Comparison of ENCODE assay signal across 13 cellular contexts in the genomic region with DNA sequence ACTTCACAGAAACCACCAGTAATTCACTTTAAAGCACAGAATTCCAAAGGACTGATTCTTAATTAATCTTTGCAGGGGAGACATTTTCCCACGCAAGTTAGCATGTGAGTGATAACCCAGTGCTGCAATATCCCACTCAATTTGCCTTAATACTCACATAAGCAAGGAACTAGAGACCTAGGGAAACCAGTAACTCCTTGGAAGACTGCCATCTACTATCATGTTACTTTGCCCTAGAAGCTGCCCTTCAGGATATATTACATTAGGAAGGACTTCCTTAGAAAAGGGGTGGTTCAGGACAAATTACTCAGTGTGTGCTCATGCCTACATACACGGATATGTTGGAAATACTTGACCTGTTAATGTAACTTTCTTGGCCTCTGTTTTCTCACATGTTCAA.
DNase-seq lines count a peak whose midpoint lies in the region; ATAC-seq and TF ChIP-seq lines count a peak whose summit lies in the region.
"Had no signal": no experiment of that assay in that cellular context is flagged by ENCODE, and none has a peak within 500 bp of the region (broad histone marks: within the 10 kb centered on the region; RNA-seq: fewer than 3 reads in every experiment).

No MANE protein-coding gene starts in this region.

- no peaks in the 10 kb centered on the region for H3K9me3 ChIP-seq in PC-3 (ENCODE audit: low read length)
- H3K9me3 ChIP-seq in fibroblast of lung (ENCODE audit: control insufficient read depth, insufficient read depth, low read depth, low read length), result no peaks in the 10 kb centered on the region
- no peaks in the 10 kb centered on the region for H3K9me3 ChIP-seq in endodermal cell (ENCODE audit: control insufficient read depth, low read length)
- H3K9me3 ChIP-seq: left ventricle myocardium inferior had no signal

- H3K36me3 Mint-ChIP-seq in endodermal cell (ENCODE audit: low read depth), result no peaks in the 10 kb centered on the region
- H3K36me3 Mint-ChIP-seq: activated CD4-positive, alpha-beta memory T cell treated with anti-CD3 and anti-CD28 coated beads for 36 hours had no signal

- H3K4me2 ChIP-seq in PC-3 (ENCODE audit: low read length) (peak overlapping the region; percentile 65), fibroblast of lung (ENCODE audit: extremely low read depth, insufficient read depth, low read length) (no peak overlapping the region)

- H3K27me3 ChIP-seq in PC-3 (ENCODE audit: low read length) (no peaks in the 10 kb centered on the region), fibroblast of lung (ENCODE audit: control insufficient read depth, insufficient read depth, low read length) (no peaks in the 10 kb centered on the region), endodermal cell (ENCODE audit: control insufficient read depth, insufficient read depth, low read length, poor library complexity, severe bottlenecking) (no peaks in the 10 kb centered on the region)
- H3K27me3 ChIP-seq: MG63 had no signal

- H3K4me1 ChIP-seq in PC-3 (ENCODE audit: insufficient read depth, low read length) (peaks cover 25% of the 10 kb centered on the region), fibroblast of lung (ENCODE audit: control insufficient read depth, extremely low read depth, insufficient read depth, low read length) (peaks cover 6% of the 10 kb centered on the region), endodermal cell (ENCODE audit: control insufficient read depth, insufficient read depth, low read length) (no peaks in the 10 kb centered on the region)
- H3K4me1 ChIP-seq: left ventricle myocardium inferior had no signal

- H2AFZ ChIP-seq in PC-3 (ENCODE audit: low read length) (no peak overlapping the region), fibroblast of lung (ENCODE audit: low read length) (no peak overlapping the region)

- ATAC-seq in PC-3, result peak; percentile 97

- no peaks in the 10 kb centered on the region for H4K20me1 ChIP-seq in PC-3 (ENCODE audit: low read length)
- no peaks in the 10 kb centered on the region for H4K20me1 ChIP-seq in fibroblast of lung (ENCODE audit: control insufficient read depth, extremely low read depth, insufficient read depth, low read length)

- TF ChIP-seq CTCF in PC-3 (conservative IDR thresholded peaks at IDR 0.05; ENCODE audit: low read depth, low read length) (no peak), fibroblast of lung (conservative IDR thresholded peaks at IDR 0.05 in 1 of 2, IDR thresholded peaks at IDR 0.05 in 1 of 2; ENCODE audit: low read depth in 1 of 2, low read length in 2 of 2) (no peak), endodermal cell (conservative IDR thresholded peaks at IDR 0.05) (no peak)

- BruUV-seq in PC-3 (replicated peaks; lab: Mats Ljungman, UMichigan), result no TSS peak

- CTCF ChIA-PET in PC-3 (lab: Charles Lee), result no interaction called here

- H3K4me3 ChIP-seq in PC-3 (ENCODE audit: low read length) (no peak overlapping the region), fibroblast of lung (replicated peaks in 1 of 4; ENCODE audit: control extremely low read depth in 1 of 4, insufficient read depth in 1 of 4, low read depth in 3 of 4, low read length in 4 of 4) (no peak overlapping the region), skeletal muscle cell (ENCODE audit: low read depth, low read length) (no peak overlapping the region), endodermal cell (ENCODE audit: low read length) (no peak overlapping the region)
- H3K4me3 ChIP-seq: left ventricle myocardium inferior, MG63 had no signal

- no peaks in the 10 kb centered on the region for H3K4me1 Mint-ChIP-seq in endodermal cell
- H3K4me1 Mint-ChIP-seq: activated naive CD4-positive, alpha-beta T cell treated with anti-CD3 and anti-CD28 coated beads, Interleukin-2, amount 50 U/mL, for 24 hours had no signal

- no peak overlapping the region for H3K27ac Mint-ChIP-seq in endodermal cell
- H3K27ac Mint-ChIP-seq: activated CD4-positive, alpha-beta memory T cell treated with anti-CD3 and anti-CD28 coated beads for 36 hours; activated naive CD4-positive, alpha-beta T cell treated with anti-CD3 and anti-CD28 coated beads, Interleukin-2, amount 50 U/mL, for 24 hours had no signal

- intact Hi-C loops in PC-3 (cut with micrococcal nuclease), result loop anchor here (1.0 to 5.0 kb wide), 3 partner anchors 49 to 151 kb away; no protein-coding TSS in a partner anchor

- peaks cover 3% of the 10 kb centered on the region for H3K9me3 Mint-ChIP-seq in endodermal cell
- H3K9me3 Mint-ChIP-seq: activated naive CD4-positive, alpha-beta T cell treated with anti-CD3 and anti-CD28 coated beads, Interleukin-2, amount 50 U/mL, for 24 hours had no signal

- peak; percentile 39 for DNase-seq in H4 (ENCODE audit: low spot score)
- peak; percentile 99 for DNase-seq in PC-3
- peak; percentile 91 to 98 for DNase-seq in fibroblast of lung (ENCODE audit: low read depth in 2 of 2)
- DNase-seq in skeletal muscle cell (ENCODE audit: low read depth), result peak; percentile 96
- no peak for DNase-seq in NCI-H2081 treated with DMSO at 0.1 percent for 48 hours (lab: John Stamatoyannopoulos, UW)
- DNase-seq in endodermal cell, result no peak
- no peak for DNase-seq in activated CD4-positive, alpha-beta T cell treated with anti-CD3 and anti-CD28 coated beads for 48 hours
- DNase-seq: activated CD4-positive, alpha-beta memory T cell treated with anti-CD3 and anti-CD28 coated beads for 36 hours; left ventricle myocardium inferior; MG63; posterior cingulate gyrus; trophoblast cell had no signal

- H3K4me3 Mint-ChIP-seq in endodermal cell, result no peak overlapping the region
- H3K4me3 Mint-ChIP-seq: activated CD4-positive, alpha-beta memory T cell treated with anti-CD3 and anti-CD28 coated beads for 36 hours; activated naive CD4-positive, alpha-beta T cell treated with anti-CD3 and anti-CD28 coated beads, Interleukin-2, amount 50 U/mL, for 24 hours had no signal

- H3K9me2 ChIP-seq in PC-3 (replicated peaks; ENCODE audit: low read length), result no peaks in the 10 kb centered on the region

- POLR2A ChIA-PET in PC-3 (lab: Charles Lee; ENCODE audit: unreplicated experiment), result no interaction called here

- H3K36me3 ChIP-seq in PC-3 (ENCODE audit: low read depth, low read length), result no peaks in the 10 kb centered on the region
- H3K36me3 ChIP-seq in fibroblast of lung (ENCODE audit: control insufficient read depth, insufficient read depth, low read length), result no peaks in the 10 kb centered on the region
- no peaks in the 10 kb centered on the region for H3K36me3 ChIP-seq in endodermal cell (ENCODE audit: control insufficient read depth, insufficient read depth, low read length)
- H3K36me3 ChIP-seq: left ventricle myocardium inferior, MG63 had no signal

- H3K9ac ChIP-seq in PC-3 (ENCODE audit: low read length) (peak overlapping the region; percentile 57), fibroblast of lung (ENCODE audit: insufficient read depth, low read length) (no peak overlapping the region), endodermal cell (ENCODE audit: extremely low read depth, low read length, poor library complexity, severe bottlenecking) (no peak overlapping the region)

- H3K27ac ChIP-seq in PC-3 (ENCODE audit: low read length) (peak overlapping the region; percentile 88), fibroblast of lung (ENCODE audit: insufficient read depth, low read length) (no peak overlapping the region), endodermal cell (ENCODE audit: low read depth, low read length) (no peak overlapping the region)
- H3K27ac ChIP-seq: left ventricle myocardium inferior had no signal

- H3K79me2 ChIP-seq in PC-3 (ENCODE audit: low read length) (no peaks in the 10 kb centered on the region), fibroblast of lung (ENCODE audit: control insufficient read depth, insufficient read depth, low read length) (no peaks in the 10 kb centered on the region)

- WGBS in endodermal cell (ENCODE audit: insufficient coverage in 1 of 2, insufficient read length in 1 of 2), 2 experiments, result 83 to 86% methylated on average over 2 of the region's 2 CpGs

- peaks cover 1% of the 10 kb centered on the region for H3K27me3 Mint-ChIP-seq in endodermal cell (ENCODE audit: insufficient read depth)
- H3K27me3 Mint-ChIP-seq: activated CD4-positive, alpha-beta memory T cell treated with anti-CD3 and anti-CD28 coated beads for 36 hours had no signal

- H3F3A ChIP-seq in PC-3 (ENCODE audit: low read length, unreplicated experiment), result peaks cover 4% of the 10 kb centered on the region

Comparison
In these comparisons a context has a peak if more than half of its experiments do, and no peak if none do; other contexts are left out.
1. DNase-seq: peak in H4 (single experiment), PC-3 (single experiment), fibroblast of lung (2 of 2) and skeletal muscle cell (single experiment); none in NCI-H2081 treated with DMSO at 0.1 percent for 48 hours (single experiment), endodermal cell (single experiment) and activated CD4-positive, alpha-beta T cell treated with anti-CD3 and anti-CD28 coated beads for 48 hours (single experiment).